Comparison of ENCODE assay signal across 8 cellular contexts in genomic region chr6:113632220-113632864, GRCh38.
DNase-seq lines count a peak whose midpoint lies in the region; ATAC-seq and TF ChIP-seq lines count a peak whose summit lies in the region.

No MANE protein-coding gene starts in this region.

- peaks cover 19% of the 10 kb centered on the region for H3K4me1 ChIP-seq in CD4-positive, CD25-positive, alpha-beta regulatory T cell (ENCODE audit: control insufficient read depth, insufficient read depth, low read length, poor library complexity, severe bottlenecking)
- H3K4me1 ChIP-seq in prostate gland (replicated peaks): no peaks in the 10 kb centered on the region

- peaks cover 8 to 28% (median 18%) of the 10 kb centered on the region in 4 donors for H3K4me1 Mint-ChIP-seq in CD4-positive, CD25-positive, alpha-beta regulatory T cell
- peaks cover 88% of the 10 kb centered on the region for H3K4me1 Mint-ChIP-seq in activated B cell treated with CpG ODN at 0.5 μM for 24 hours

- H3K4me3 Mint-ChIP-seq in CD4-positive, CD25-positive, alpha-beta regulatory T cell: peak overlapping the region in 3 of 4 donors; percentile 27 to 78 (median 73)
- peak overlapping the region; percentile 87 for H3K4me3 Mint-ChIP-seq in activated B cell treated with CpG ODN at 0.5 μM for 24 hours

- peaks cover 0 to 3% (median 0%) of the 10 kb centered on the region in 7 donors for H3K9me3 Mint-ChIP-seq in CD4-positive, CD25-positive, alpha-beta regulatory T cell
- H3K9me3 Mint-ChIP-seq in activated B cell treated with CpG ODN at 0.5 μM for 24 hours: no peaks in the 10 kb centered on the region

- no peak overlapping the region for H3K27ac ChIP-seq in CD4-positive, CD25-positive, alpha-beta regulatory T cell (ENCODE audit: insufficient read depth, low read length, poor library complexity, severe bottlenecking)
- peak overlapping the region; percentile 34 to 65 for H3K27ac ChIP-seq in prostate gland

- 29% methylated on average over 8 of the region's 8 CpGs for WGBS in prostate gland

- H3K9me3 ChIP-seq in CD4-positive, CD25-positive, alpha-beta regulatory T cell (ENCODE audit: control insufficient read depth in 2 of 2, low read length in 2 of 2): no peaks in the 10 kb centered on the region
- no peaks in the 10 kb centered on the region for H3K9me3 ChIP-seq in prostate gland

- H3K36me3 Mint-ChIP-seq in CD4-positive, CD25-positive, alpha-beta regulatory T cell: no peaks in the 10 kb centered on the region
- no peaks in the 10 kb centered on the region for H3K36me3 Mint-ChIP-seq in activated B cell treated with CpG ODN at 0.5 μM for 24 hours (ENCODE audit: low read depth)

- CTCF ChIA-PET in activated B cell treated with CpG ODN at 0.5 μM for 24 hours (lab: Charles Lee): interaction anchor here (1.2 to 7.4 kb wide), 2 partner anchors 227 to 326 kb away, joined by 3 to 44 read pairs; no protein-coding TSS in a partner anchor

- ATAC-seq in CD4-positive, CD25-positive, alpha-beta regulatory T cell (ENCODE audit: low read depth in 2 of 2): peak; percentile 29 to 47
- ATAC-seq in GM19397 (IDR thresholded peaks at IDR 0.05; ENCODE audit: unreplicated experiment): peak; percentile 29
- ATAC-seq in HG03439 (IDR thresholded peaks at IDR 0.05; ENCODE audit: unreplicated experiment): peak; percentile 37
- peak; percentile 32 for ATAC-seq in activated B cell treated with CpG ODN at 0.5 μM for 24 hours (ENCODE audit: low read depth)

- H3K4me3 ChIP-seq in CD4-positive, CD25-positive, alpha-beta regulatory T cell (ENCODE audit: low read depth, low read length): peak overlapping the region; percentile 49
- H3K4me3 ChIP-seq in prostate gland: no peak overlapping the region

- H3K27ac Mint-ChIP-seq in CD4-positive, CD25-positive, alpha-beta regulatory T cell: peak overlapping the region; percentile 8 to 92 (median 87)
- peak overlapping the region; percentile 99 for H3K27ac Mint-ChIP-seq in activated B cell treated with CpG ODN at 0.5 μM for 24 hours

- intact Hi-C loops in activated B cell treated with CpG ODN at 0.5 μM for 24 hours (cut with micrococcal nuclease) (loop anchor here (5.0 to 10.0 kb wide), 5 partner anchors 250 to 1760 kb away; partner anchors contain the start of genes FYN and HDAC2), prostate gland (cut with DNase I) (no loop called here)

- no peak for TF ChIP-seq CTCF in activated B cell treated with CpG ODN at 0.5 μM for 24 hours (IDR thresholded peaks at IDR 0.05)
- TF ChIP-seq CTCF in prostate gland (IDR thresholded peaks at IDR 0.05): no peak

- H3K27me3 Mint-ChIP-seq in CD4-positive, CD25-positive, alpha-beta regulatory T cell: no peaks in the 10 kb centered on the region
- no peaks in the 10 kb centered on the region for H3K27me3 Mint-ChIP-seq in activated B cell treated with CpG ODN at 0.5 μM for 24 hours

- no peaks in the 10 kb centered on the region for H3K27me3 ChIP-seq in CD4-positive, CD25-positive, alpha-beta regulatory T cell (ENCODE audit: control insufficient read depth, insufficient read depth, low read length)
- H3K27me3 ChIP-seq in prostate gland (replicated peaks; ENCODE audit: insufficient read depth): no peaks in the 10 kb centered on the region

- POLR2A ChIA-PET in activated B cell treated with CpG ODN at 0.5 μM for 24 hours (lab: Charles Lee): interaction anchor here (0.5 to 11.3 kb wide), 11 partner anchors 8 to 227 kb away, joined by 3 to 122 read pairs (median 10); no protein-coding TSS in a partner anchor

- no peaks in the 10 kb centered on the region for H3K36me3 ChIP-seq in CD4-positive, CD25-positive, alpha-beta regulatory T cell (ENCODE audit: control insufficient read depth, insufficient read depth, low read length)
- H3K36me3 ChIP-seq in prostate gland: no peaks in the 10 kb centered on the region

- TF ChIP-seq POLR2A in prostate gland (IDR thresholded peaks at IDR 0.05): peak; percentile 28

- peak in 1 of 3 donors; percentile 31 for DNase-seq in CD4-positive, CD25-positive, alpha-beta regulatory T cell
- DNase-seq in activated B cell treated with CpG ODN at 0.5 μM for 24 hours (no peak), fibroblast of peridontal ligament (ENCODE audit: extremely low read depth) (peak; percentile 91), prostate gland (ENCODE audit: low spot score) (peak; percentile 86), epidermal melanocyte (ENCODE audit: insufficient read length, low spot score) (no peak)
- DNase-seq in central memory CD4-positive, alpha-beta T cell: no peak

Comparison
In these comparisons a context has a peak if more than half of its experiments do, and no peak if none do; other contexts are left out.
1. DNase-seq: peak in fibroblast of peridontal ligament (single experiment) and prostate gland (single experiment); none in activated B cell treated with CpG ODN at 0.5 μM for 24 hours (single experiment), central memory CD4-positive, alpha-beta T cell (single experiment) and epidermal melanocyte (single experiment).
2. Peak in every context shown above with its lines, with median percentiles within 50 percentile points of each other: ATAC-seq.